Comparison of ENCODE assay signal across 17 cellular contexts in the genomic region with DNA sequence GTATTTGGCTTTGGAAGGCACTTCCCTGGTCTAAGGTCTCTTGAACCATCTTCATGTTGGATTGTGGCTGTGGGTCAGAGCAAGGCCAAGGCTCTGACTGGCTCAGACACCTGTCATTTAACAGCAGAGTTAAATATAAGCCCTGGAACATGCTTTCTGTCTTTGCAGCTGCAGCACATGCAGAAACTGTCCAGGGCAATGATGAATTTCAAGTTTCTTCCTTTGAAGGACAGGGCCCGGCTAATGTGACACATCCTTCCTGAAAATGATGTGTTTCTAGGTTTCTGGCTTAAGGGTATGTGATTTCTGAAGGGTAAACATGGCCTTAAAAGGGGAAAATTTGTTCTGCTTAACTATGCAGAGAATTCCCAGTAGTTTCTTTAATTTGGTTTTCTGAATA. TPM values are rescaled to one million over a fixed set of nuclear protein-coding genes. Genes with fewer than 3 reads are reported as not detected.
DNase-seq lines count a peak whose midpoint lies in the region; ATAC-seq and TF ChIP-seq lines count a peak whose summit lies in the region.
"Had no signal": no experiment of that assay in that cellular context is flagged by ENCODE, and none has a peak within 500 bp of the region (broad histone marks: within the 10 kb centered on the region; RNA-seq: fewer than 3 reads in every experiment).

No MANE protein-coding gene starts in this region.

- DNase-seq in activated CD4-positive, alpha-beta T cell treated with anti-CD3 and anti-CD28 coated beads for 36 hours = peak; percentile 25
- no peak for DNase-seq in activated CD4-positive, alpha-beta T cell treated with anti-CD3 and anti-CD28 coated beads for 4 hours
- DNase-seq in MM.1S (peak; percentile 44), astrocyte of the hippocampus (ENCODE audit: low read depth, low spot score) (peak; percentile 48), A673 (ENCODE audit: low spot score) (no peak), NCI-H1048 (lab: John Stamatoyannopoulos, UW) (no peak)
- DNase-seq: DMS 273 treated with DMSO at 0.1 percent for 48 hours, NCI-H1092, NCI-H1694, NCI-H2107, NCI-H345 had no signal

- ATAC-seq in activated CD4-positive, alpha-beta T cell treated with anti-CD3 and anti-CD28 coated beads for 36 hours = peak; percentile 89
- ATAC-seq in GM21423 (IDR thresholded peaks at IDR 0.05; ENCODE audit: unreplicated experiment) = no peak
- ATAC-seq: HCT116 had no signal

- H3K4me1 ChIP-seq in MM.1S (ENCODE audit: low read length) (peaks cover 3% of the 10 kb centered on the region; the same call in 1 of the 2 replicates), A673 (ENCODE audit: insufficient read depth, low read length, poor library complexity, severe bottlenecking) (no peaks in the 10 kb centered on the region)

- H3K4me1 Mint-ChIP-seq in activated CD4-positive, alpha-beta T cell treated with anti-CD3 and anti-CD28 coated beads for 36 hours = peaks cover 13% of the 10 kb centered on the region

- no peak overlapping the region for H3K4me3 Mint-ChIP-seq in activated CD4-positive, alpha-beta T cell treated with anti-CD3 and anti-CD28 coated beads for 36 hours
- H3K4me3 Mint-ChIP-seq: IgD-negative memory B cell had no signal

- H3K4me3 ChIP-seq in MM.1S (ENCODE audit: low read length) (no peak overlapping the region), neural cell (ENCODE audit: low read length) (peak overlapping the region; percentile 23), A673 (ENCODE audit: low read depth, low read length, poor library complexity, severe bottlenecking) (no peak overlapping the region)
- H3K4me3 ChIP-seq: BLaER1 treated with 17β-estradiol and CSF1 and Interleukin-3, amounts not matched to agents 10 nM and 100 nM had no signal

- H2AFZ ChIP-seq in MM.1S (ENCODE audit: low read length) (0 out of 2 replicates have a peak overlapping the region, but pooled peaks have one; percentile 1), neural cell (ENCODE audit: low read depth, low read length) (no peak overlapping the region)

- H3K27me3 Mint-ChIP-seq in activated CD4-positive, alpha-beta T cell treated with anti-CD3 and anti-CD28 coated beads for 36 hours = peaks cover 15% of the 10 kb centered on the region

- intact Hi-C loops in activated CD4-positive, alpha-beta T cell treated with anti-CD3 and anti-CD28 coated beads for 36 hours (cut with DNase I, micrococcal nuclease) = no loop called here
- intact Hi-C loops in A673 (cut with micrococcal nuclease; ENCODE audit: unreplicated experiment) = loop anchor here (10.0 kb wide), 1 partner anchor 186 kb away; no protein-coding TSS in a partner anchor

- POLR2A ChIA-PET in activated CD4-positive, alpha-beta T cell treated with anti-CD3 and anti-CD28 coated beads for 36 hours (lab: Charles Lee) = no interaction called here
- POLR2A ChIA-PET in A673 (lab: Charles Lee; ENCODE audit: low non-redundant PET) = no interaction called here

- no peak overlapping the region for H3K27ac Mint-ChIP-seq in activated CD4-positive, alpha-beta T cell treated with anti-CD3 and anti-CD28 coated beads for 36 hours
- H3K27ac Mint-ChIP-seq: IgD-negative memory B cell had no signal

- H3K9ac ChIP-seq in MM.1S (ENCODE audit: low read length) = no peak overlapping the region
- H3K9ac ChIP-seq in neural cell (ENCODE audit: low read length) = peak overlapping the region; percentile 49
- H3K9ac ChIP-seq: BLaER1 treated with 17β-estradiol and CSF1 and Interleukin-3, amounts not matched to agents 10 nM and 100 nM had no signal

- H3K36me3 ChIP-seq in MM.1S (replicated peaks; ENCODE audit: insufficient read depth, low read length) (no peaks in the 10 kb centered on the region), neural cell (ENCODE audit: insufficient read depth, low read length) (no peaks in the 10 kb centered on the region), A673 (ENCODE audit: insufficient read depth, low read length, poor library complexity, severe bottlenecking) (no peaks in the 10 kb centered on the region)
- H3K36me3 ChIP-seq: BLaER1 treated with 17β-estradiol and CSF1 and Interleukin-3, amounts not matched to agents 10 nM and 100 nM had no signal

- TF ChIP-seq CTCF in MM.1S (IDR thresholded peaks at IDR 0.05; ENCODE audit: low read length) (no peak), neural cell (IDR thresholded peaks at IDR 0.05; ENCODE audit: poor library complexity, severe bottlenecking) (no peak), A673 (conservative IDR thresholded peaks at IDR 0.05; ENCODE audit: low read depth, low read length) (no peak)

- CTCF ChIA-PET in activated CD4-positive, alpha-beta T cell treated with anti-CD3 and anti-CD28 coated beads for 36 hours (lab: Charles Lee) = no interaction called here
- CTCF ChIA-PET in A673 (lab: Charles Lee) = no interaction called here

- BruUV-seq in A673 (replicated peaks; lab: Mats Ljungman, UMichigan) = no TSS peak

- no peaks in the 10 kb centered on the region for H3K9me3 ChIP-seq in MM.1S (replicated peaks; ENCODE audit: insufficient read depth, low read length)
- H3K9me3 ChIP-seq in neural cell (ENCODE audit: low read length) = no peaks in the 10 kb centered on the region
- no peaks in the 10 kb centered on the region for H3K9me3 ChIP-seq in A673 (ENCODE audit: low read depth, low read length, poor library complexity, severe bottlenecking)
- H3K9me3 ChIP-seq: BLaER1 treated with 17β-estradiol and CSF1 and Interleukin-3, amounts not matched to agents 10 nM and 100 nM had no signal

- no peaks in the 10 kb centered on the region for H3K9me2 ChIP-seq in MM.1S (replicated peaks; ENCODE audit: insufficient read depth, low read length)
- H3K9me2 ChIP-seq in neural cell (ENCODE audit: insufficient read depth, low read length) = no peaks in the 10 kb centered on the region

- TF ChIP-seq EP300 in neural cell (conservative IDR thresholded peaks at IDR 0.05; ENCODE audit: poor library complexity, severe bottlenecking) = peak; percentile 42

- no peaks in the 10 kb centered on the region for H3K27me3 ChIP-seq in MM.1S (replicated peaks; ENCODE audit: insufficient read depth, low read length)
- H3K27me3 ChIP-seq in neural cell (ENCODE audit: insufficient read depth, low read depth, low read length) = no peaks in the 10 kb centered on the region
- peaks cover 16% of the 10 kb centered on the region for H3K27me3 ChIP-seq in A673 (replicated peaks; ENCODE audit: insufficient read depth, low read depth, low read length, poor library complexity)
- H3K27me3 ChIP-seq: BLaER1 treated with 17β-estradiol and CSF1 and Interleukin-3, amounts not matched to agents 10 nM and 100 nM had no signal

- no peak for TF ChIP-seq RAD21 in neural cell (conservative IDR thresholded peaks at IDR 0.05)

- no peaks in the 10 kb centered on the region for H3K9me3 Mint-ChIP-seq in activated CD4-positive, alpha-beta T cell treated with anti-CD3 and anti-CD28 coated beads for 36 hours (ENCODE audit: low read depth)
- H3K9me3 Mint-ChIP-seq: IgD-negative memory B cell had no signal

- H3K27ac ChIP-seq in MM.1S (ENCODE audit: low read length) = no peak overlapping the region
- peak overlapping the region; percentile 83 for H3K27ac ChIP-seq in neural cell (ENCODE audit: low read length)
- H3K27ac ChIP-seq in A673 (ENCODE audit: low read depth, low read length, poor library complexity, severe bottlenecking) = no peak overlapping the region
- H3K27ac ChIP-seq: 22Rv1; BLaER1 treated with 17β-estradiol and CSF1 and Interleukin-3, amounts not matched to agents 10 nM and 100 nM had no signal

- H3K4me2 ChIP-seq in MM.1S (ENCODE audit: low read depth, low read length) (no peak overlapping the region), neural cell (ENCODE audit: low read length) (no peak overlapping the region)

- H3K79me2 ChIP-seq in MM.1S (ENCODE audit: low read length) (no peaks in the 10 kb centered on the region), neural cell (replicated peaks; ENCODE audit: insufficient read depth, low read length) (no peaks in the 10 kb centered on the region)

- no peaks in the 10 kb centered on the region for H3K36me3 Mint-ChIP-seq in activated CD4-positive, alpha-beta T cell treated with anti-CD3 and anti-CD28 coated beads for 36 hours (ENCODE audit: low read depth)
- H3K36me3 Mint-ChIP-seq: IgD-negative memory B cell had no signal

- H3F3A ChIP-seq in MM.1S (ENCODE audit: insufficient read depth, low read length) (no peaks in the 10 kb centered on the region), neural cell (ENCODE audit: insufficient read depth, low read length, poor library complexity, severe bottlenecking) (no peaks in the 10 kb centered on the region)

- H4K20me1 ChIP-seq in MM.1S (ENCODE audit: insufficient read depth, low read length) (no peaks in the 10 kb centered on the region), neural cell (ENCODE audit: insufficient read depth) (no peaks in the 10 kb centered on the region)
- H4K20me1 ChIP-seq: BLaER1 treated with 17β-estradiol and CSF1 and Interleukin-3, amounts not matched to agents 10 nM and 100 nM had no signal

TF ChIP-seq in neural cell, 6 proteins besides CTCF, POLR2A, EP300 and RAD21 (continues in another document):
- TF ChIP-seq POLR2AphosphoS5 (IDR thresholded peaks at IDR 0.05) (peak; percentile 10), SMC3 (conservative IDR thresholded peaks at IDR 0.05; ENCODE audit: poor library complexity) (no peak), EZH2 (IDR thresholded peaks at IDR 0.05; ENCODE audit: borderline replicate concordance, insufficient read depth, low read length, poor library complexity, severe bottlenecking) (no peak)

RNA-seq across cellular contexts. Expression of a gene that starts 34.0 kb away (rescaled TPM):
- 10 to 100 TPM; 13.6 to 15.5 TPM for total RNA-seq in activated CD4-positive, alpha-beta T cell treated with anti-CD3 and anti-CD28 coated beads for 36 hours
- polyA plus RNA-seq in neural cell = 27.3 and 30.1 TPM in 2 replicates
- 47.7 and 49.3 TPM in 2 replicates for polyA minus RNA-seq in neural cell
- 20.0 and 22.1 TPM in 2 replicates for total RNA-seq in A673 (2021)

Comparison
In these comparisons a context has a peak if more than half of its experiments do, and no peak if none do; other contexts are left out.
1. DNase-seq: peak in activated CD4-positive, alpha-beta T cell treated with anti-CD3 and anti-CD28 coated beads for 36 hours (single experiment), MM.1S (single experiment) and astrocyte of the hippocampus (single experiment); none in activated CD4-positive, alpha-beta T cell treated with anti-CD3 and anti-CD28 coated beads for 4 hours (0 of 2), A673 (single experiment) and NCI-H1048 (single experiment).